Comparison of ENCODE assay signal across 1 cellular context in the genomic region with DNA sequence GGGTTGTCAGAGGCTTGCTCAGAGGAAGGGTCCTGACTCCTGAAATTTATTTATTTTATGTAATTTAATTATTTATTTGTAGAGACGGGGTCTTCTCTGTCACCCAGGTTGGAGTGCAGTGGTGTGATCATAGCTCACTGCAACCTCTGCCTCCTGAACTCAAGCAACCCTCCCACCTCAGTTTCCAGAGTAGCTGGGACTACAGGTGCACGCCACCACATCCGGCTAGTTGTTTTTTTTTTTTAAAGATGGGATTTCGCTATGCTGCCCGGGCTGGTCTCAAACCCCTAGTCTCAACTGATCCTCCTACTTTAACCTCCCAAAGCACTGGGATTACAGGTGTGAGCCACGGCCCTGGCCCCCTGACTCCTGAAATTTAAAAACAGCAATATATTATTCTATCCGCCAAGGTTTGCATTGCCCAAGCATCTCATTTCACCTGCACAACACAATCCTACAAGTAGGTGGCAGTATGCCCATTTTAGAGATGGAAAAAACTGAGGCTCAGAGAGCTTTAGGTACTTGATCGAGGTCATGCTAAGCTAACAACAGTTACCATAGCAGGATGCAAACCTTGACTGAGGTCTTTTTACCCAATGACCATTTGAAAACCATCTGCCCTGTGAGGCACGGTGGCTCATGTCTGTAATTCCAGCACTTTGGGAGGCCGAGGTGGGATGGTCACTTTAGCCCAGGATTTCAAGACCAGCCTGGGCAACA.
TF ChIP-seq lines count a peak whose summit lies in the region.

No MANE protein-coding gene starts in this region.

TF ChIP-seq in GM23338, 12 proteins besides CTCF, POLR2A, EP300 and RAD21 (continued from another document):
- TF ChIP-seq, protein P1, sequence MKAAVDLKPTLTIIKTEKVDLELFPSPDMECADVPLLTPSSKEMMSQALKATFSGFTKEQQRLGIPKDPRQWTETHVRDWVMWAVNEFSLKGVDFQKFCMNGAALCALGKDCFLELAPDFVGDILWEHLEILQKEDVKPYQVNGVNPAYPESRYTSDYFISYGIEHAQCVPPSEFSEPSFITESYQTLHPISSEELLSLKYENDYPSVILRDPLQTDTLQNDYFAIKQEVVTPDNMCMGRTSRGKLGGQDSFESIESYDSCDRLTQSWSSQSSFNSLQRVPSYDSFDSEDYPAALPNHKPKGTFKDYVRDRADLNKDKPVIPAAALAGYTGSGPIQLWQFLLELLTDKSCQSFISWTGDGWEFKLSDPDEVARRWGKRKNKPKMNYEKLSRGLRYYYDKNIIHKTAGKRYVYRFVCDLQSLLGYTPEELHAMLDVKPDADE (IDR thresholded peaks at IDR 0.05): no peak
- TF ChIP-seq JUNB (IDR thresholded peaks at IDR 0.05; ENCODE audit: unreplicated experiment): no peak
- TF ChIP-seq EZH2 (IDR thresholded peaks at IDR 0.05; ENCODE audit: low read depth, unreplicated experiment): no peak
- TF ChIP-seq ZNF114 (CRISPR knock-in tag; IDR thresholded peaks at IDR 0.05): no peak
- TF ChIP-seq EZH2phosphoT487 (IDR thresholded peaks at IDR 0.05; ENCODE audit: unreplicated experiment): no peak
- no peak for TF ChIP-seq NANOG (IDR thresholded peaks at IDR 0.05; ENCODE audit: borderline replicate concordance)
- no peak for TF ChIP-seq ZNF331 (CRISPR knock-in tag; IDR thresholded peaks at IDR 0.05; ENCODE audit: low read depth)
- TF ChIP-seq, protein P2, sequence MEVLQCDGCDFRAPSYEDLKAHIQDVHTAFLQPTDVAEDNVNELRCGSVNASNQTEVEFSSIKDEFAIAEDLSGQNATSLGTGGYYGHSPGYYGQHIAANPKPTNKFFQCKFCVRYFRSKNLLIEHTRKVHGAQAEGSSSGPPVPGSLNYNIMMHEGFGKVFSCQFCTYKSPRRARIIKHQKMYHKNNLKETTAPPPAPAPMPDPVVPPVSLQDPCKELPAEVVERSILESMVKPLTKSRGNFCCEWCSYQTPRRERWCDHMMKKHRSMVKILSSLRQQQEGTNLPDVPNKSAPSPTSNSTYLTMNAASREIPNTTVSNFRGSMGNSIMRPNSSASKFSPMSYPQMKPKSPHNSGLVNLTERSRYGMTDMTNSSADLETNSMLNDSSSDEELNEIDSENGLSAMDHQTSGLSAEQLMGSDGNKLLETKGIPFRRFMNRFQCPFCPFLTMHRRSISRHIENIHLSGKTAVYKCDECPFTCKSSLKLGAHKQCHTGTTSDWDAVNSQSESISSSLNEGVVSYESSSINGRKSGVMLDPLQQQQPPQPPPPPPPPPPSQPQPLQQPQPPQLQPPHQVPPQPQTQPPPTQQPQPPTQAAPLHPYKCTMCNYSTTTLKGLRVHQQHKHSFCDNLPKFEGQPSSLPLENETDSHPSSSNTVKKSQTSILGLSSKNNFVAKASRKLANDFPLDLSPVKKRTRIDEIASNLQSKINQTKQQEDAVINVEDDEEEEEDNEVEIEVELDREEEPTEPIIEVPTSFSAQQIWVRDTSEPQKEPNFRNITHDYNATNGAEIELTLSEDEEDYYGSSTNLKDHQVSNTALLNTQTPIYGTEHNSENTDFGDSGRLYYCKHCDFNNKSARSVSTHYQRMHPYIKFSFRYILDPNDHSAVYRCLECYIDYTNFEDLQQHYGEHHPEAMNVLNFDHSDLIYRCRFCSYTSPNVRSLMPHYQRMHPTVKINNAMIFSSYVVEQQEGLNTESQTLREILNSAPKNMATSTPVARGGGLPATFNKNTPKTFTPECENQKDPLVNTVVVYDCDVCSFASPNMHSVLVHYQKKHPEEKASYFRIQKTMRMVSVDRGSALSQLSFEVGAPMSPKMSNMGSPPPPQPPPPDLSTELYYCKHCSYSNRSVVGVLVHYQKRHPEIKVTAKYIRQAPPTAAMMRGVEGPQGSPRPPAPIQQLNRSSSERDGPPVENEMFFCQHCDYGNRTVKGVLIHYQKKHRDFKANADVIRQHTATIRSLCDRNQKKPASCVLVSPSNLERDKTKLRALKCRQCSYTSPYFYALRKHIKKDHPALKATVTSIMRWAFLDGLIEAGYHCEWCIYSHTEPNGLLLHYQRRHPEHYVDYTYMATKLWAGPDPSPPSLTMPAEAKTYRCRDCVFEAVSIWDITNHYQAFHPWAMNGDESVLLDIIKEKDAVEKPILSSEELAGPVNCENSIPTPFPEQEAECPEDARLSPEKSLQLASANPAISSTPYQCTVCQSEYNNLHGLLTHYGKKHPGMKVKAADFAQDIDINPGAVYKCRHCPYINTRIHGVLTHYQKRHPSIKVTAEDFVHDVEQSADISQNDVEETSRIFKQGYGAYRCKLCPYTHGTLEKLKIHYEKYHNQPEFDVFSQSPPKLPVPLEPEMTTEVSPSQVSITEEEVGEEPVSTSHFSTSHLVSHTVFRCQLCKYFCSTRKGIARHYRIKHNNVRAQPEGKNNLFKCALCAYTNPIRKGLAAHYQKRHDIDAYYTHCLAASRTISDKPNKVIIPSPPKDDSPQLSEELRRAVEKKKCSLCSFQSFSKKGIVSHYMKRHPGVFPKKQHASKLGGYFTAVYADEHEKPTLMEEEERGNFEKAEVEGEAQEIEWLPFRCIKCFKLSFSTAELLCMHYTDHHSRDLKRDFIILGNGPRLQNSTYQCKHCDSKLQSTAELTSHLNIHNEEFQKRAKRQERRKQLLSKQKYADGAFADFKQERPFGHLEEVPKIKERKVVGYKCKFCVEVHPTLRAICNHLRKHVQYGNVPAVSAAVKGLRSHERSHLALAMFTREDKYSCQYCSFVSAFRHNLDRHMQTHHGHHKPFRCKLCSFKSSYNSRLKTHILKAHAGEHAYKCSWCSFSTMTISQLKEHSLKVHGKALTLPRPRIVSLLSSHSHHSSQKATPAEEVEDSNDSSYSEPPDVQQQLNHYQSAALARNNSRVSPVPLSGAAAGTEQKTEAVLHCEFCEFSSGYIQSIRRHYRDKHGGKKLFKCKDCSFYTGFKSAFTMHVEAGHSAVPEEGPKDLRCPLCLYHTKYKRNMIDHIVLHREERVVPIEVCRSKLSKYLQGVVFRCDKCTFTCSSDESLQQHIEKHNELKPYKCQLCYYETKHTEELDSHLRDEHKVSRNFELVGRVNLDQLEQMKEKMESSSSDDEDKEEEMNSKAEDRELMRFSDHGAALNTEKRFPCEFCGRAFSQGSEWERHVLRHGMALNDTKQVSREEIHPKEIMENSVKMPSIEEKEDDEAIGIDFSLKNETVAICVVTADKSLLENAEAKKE (CRISPR knock-in tag; IDR thresholded peaks at IDR 0.05): no peak
TF ChIP-seq in GM23338: peak in this region for 0.
